ENCODE assay signal across 13 cellular contexts in genomic region chr3:192082733-192083660, GRCh38.
DNase-seq lines count a peak whose midpoint lies in the region; ATAC-seq, FAIRE-seq and TF ChIP-seq lines count a peak whose summit lies in the region.
"Had no signal": no experiment of that assay in that cellular context is flagged by ENCODE, and none has a peak within 500 bp of the region (broad histone marks: within the 10 kb centered on the region; RNA-seq: fewer than 3 reads in every experiment).

No MANE protein-coding gene starts in this region.

- H3K27ac ChIP-seq in right lobe of liver: no peak overlapping the region
- H3K27ac ChIP-seq: suprapubic skin had no signal

- no peaks in the 10 kb centered on the region for H3K9me3 Mint-ChIP-seq in Calu3 (ENCODE audit: low read depth, unreplicated experiment)

- ATAC-seq in HG02759 (IDR thresholded peaks at IDR 0.05; ENCODE audit: unreplicated experiment) (peak; percentile 97), HG03520 (IDR thresholded peaks at IDR 0.05; ENCODE audit: unreplicated experiment) (peak; percentile 93), right lobe of liver (no peak)

- intact Hi-C loops in Calu3 (cut with micrococcal nuclease; ENCODE audit: unreplicated experiment): no loop called here
- intact Hi-C loops in right lobe of liver (cut with DNase I): no loop called here

- peak overlapping the region; percentile 16 for H3K27ac Mint-ChIP-seq in Calu3 (ENCODE audit: unreplicated experiment)

- BruUV-seq in Calu3 (replicated peaks; lab: Mats Ljungman, UMichigan): no TSS peak

- WGBS in right lobe of liver (ENCODE audit: insufficient coverage, low coverage, low lambda C conversion rate, missing lambda C conversion rate): 40% methylated on average over 4 of the region's 5 CpGs

- H3K36me3 ChIP-seq in right lobe of liver: no peaks in the 10 kb centered on the region
- H3K36me3 ChIP-seq: suprapubic skin had no signal

- TF ChIP-seq POLR2A in right lobe of liver (IDR thresholded peaks at IDR 0.05): no peak

- H3K27me3 ChIP-seq in right lobe of liver: no peaks in the 10 kb centered on the region
- H3K27me3 ChIP-seq: suprapubic skin had no signal

- H3K27me3 Mint-ChIP-seq in Calu3 (ENCODE audit: unreplicated experiment): no peaks in the 10 kb centered on the region

- FAIRE-seq in GM19239 (lab: Jason Lieb, UNC): peak; percentile 70
- FAIRE-seq: TTC549 had no signal

- no peaks in the 10 kb centered on the region for H3K9me3 ChIP-seq in right lobe of liver
- H3K9me3 ChIP-seq: suprapubic skin had no signal

- H3K4me1 Mint-ChIP-seq in Calu3 (ENCODE audit: low read depth, unreplicated experiment): peaks cover 13% of the 10 kb centered on the region

- no peak overlapping the region for H3K4me3 ChIP-seq in right lobe of liver
- H3K4me3 ChIP-seq: suprapubic skin had no signal

- H3K4me1 ChIP-seq in right lobe of liver: no peaks in the 10 kb centered on the region
- H3K4me1 ChIP-seq: suprapubic skin had no signal

- peak; percentile 21 for DNase-seq in Calu3
- no peak for DNase-seq in GM19239 (ENCODE audit: insufficient read length, low spot score)
- no peak for DNase-seq in NCI-H2107 (lab: John Stamatoyannopoulos, UW)
- no peak for DNase-seq in NK-92 (lab: John Stamatoyannopoulos, UW; ENCODE audit: unreplicated experiment)
- no peak for DNase-seq in SHP77 (lab: John Stamatoyannopoulos, UW)
- no peak for DNase-seq in right lobe of liver
- DNase-seq: activated gamma-delta T cell, hypothalamus, IMR-90 had no signal

- CTCF ChIA-PET in Calu3 (lab: Charles Lee): interaction anchor here (0.7 to 0.8 kb wide), 2 partner anchors 11 to 23 kb away, joined by 3 read pairs; no protein-coding TSS in a partner anchor

- TF ChIP-seq CTCF in Calu3 (IDR thresholded peaks at IDR 0.05; ENCODE audit: unreplicated experiment): no peak
- TF ChIP-seq CTCF in right lobe of liver (IDR thresholded peaks at IDR 0.05): no peak

- no peaks in the 10 kb centered on the region for H3K36me3 Mint-ChIP-seq in Calu3 (ENCODE audit: insufficient read depth, unreplicated experiment)

- H3K4me3 Mint-ChIP-seq in Calu3 (ENCODE audit: low read depth, unreplicated experiment): no peak overlapping the region

Comparison
In these comparisons a context has a peak if more than half of its experiments do, and no peak if none do; other contexts are left out.
1. ATAC-seq: peak in HG02759 (single experiment) and HG03520 (single experiment); none in right lobe of liver (0 of 4).